Comparison of ENCODE assay signal across 12 cellular contexts in genomic region chr12:30996255-30996654, GRCh38.
A peak's percentile ranks its signal among the peaks of the same experiment; 100 is the strongest.
DNase-seq lines count a peak whose midpoint lies in the region; ATAC-seq lines count a peak whose summit lies in the region.
"Had no signal": no experiment of that assay in that cellular context is flagged by ENCODE, and none has a peak within 500 bp of the region (broad histone marks: within the 10 kb centered on the region; RNA-seq: fewer than 3 reads in every experiment).

No MANE protein-coding gene starts in this region.

- no peak for ATAC-seq in HG02970 (IDR thresholded peaks at IDR 0.05; ENCODE audit: low FRiP score, unreplicated experiment)
- ATAC-seq: naive thymus-derived CD4-positive, alpha-beta T cell; right lobe of liver had no signal

- DNase-seq in DMS 273 treated with DMSO at 0.1 percent for 48 hours (lab: John Stamatoyannopoulos, UW) = peak; percentile 74
- peak; percentile 38 for DNase-seq in NCI-H446 treated with DMSO at 0.1 percent for 48 hours (lab: John Stamatoyannopoulos, UW)
- peak; percentile 59 to 93 for DNase-seq in dermis microvascular lymphatic vessel endothelial cell (ENCODE audit: low read depth in 2 of 2)
- DNase-seq in myocyte (ENCODE audit: low read depth) = peak; percentile 91
- DNase-seq in stimulated activated CD4-positive, alpha-beta T cell treated with anti-CD3 and anti-CD28 coated beads, Interleukin-4, amount 100 ng/mL, for 1 hour = no peak
- DNase-seq in NCI-H1092 treated with DMSO at 0.1 percent for 48 hours (lab: John Stamatoyannopoulos, UW) = no peak
- no peak for DNase-seq in activated naive CD4-positive, alpha-beta T cell treated with anti-CD3 and anti-CD28 coated beads, Interleukin-2, amount 50 U/mL, for 16 hours
- DNase-seq: islet precursor cell; naive thymus-derived CD4-positive, alpha-beta T cell; NCI-H1105 treated with DMSO at 0.1 percent for 48 hours; right lobe of liver had no signal

Comparison
In these comparisons a context has a peak if more than half of its experiments do, and no peak if none do; other contexts are left out.
1. DNase-seq: peak in DMS 273 treated with DMSO at 0.1 percent for 48 hours (single experiment), NCI-H446 treated with DMSO at 0.1 percent for 48 hours (single experiment), dermis microvascular lymphatic vessel endothelial cell (2 of 2) and myocyte (single experiment); none in stimulated activated CD4-positive, alpha-beta T cell treated with anti-CD3 and anti-CD28 coated beads, Interleukin-4, amount 100 ng/mL, for 1 hour (single experiment), NCI-H1092 treated with DMSO at 0.1 percent for 48 hours (single experiment) and activated naive CD4-positive, alpha-beta T cell treated with anti-CD3 and anti-CD28 coated beads, Interleukin-2, amount 50 U/mL, for 16 hours (single experiment).